ENCODE assay signal across 8 cellular contexts in genomic region chr3:40524571-40525285, GRCh38. TPM values are rescaled to one million over a fixed set of nuclear protein-coding genes. Genes with fewer than 3 reads are reported as not detected.
DNase-seq lines count a peak whose midpoint lies in the region; ATAC-seq and TF ChIP-seq lines count a peak whose summit lies in the region.

Gene ZNF621, plus strand, starts transcription at chr3:40524960. Its CDS starts 881 bp downstream, at chr3:40525841.

- peak; percentile 94 for DNase-seq in AG08396 (ENCODE audit: low spot score)
- DNase-seq in NCI-H345 (lab: John Stamatoyannopoulos, UW): peak; percentile 78
- DNase-seq in activated CD4-positive, CD25-positive, alpha-beta regulatory T cell treated with anti-CD3 and anti-CD28 coated beads, Interleukin-2, amount 50 U/mL, for 72 hours: peak; percentile 87
- peak; percentile 14 to 80 for DNase-seq in cerebellar nuclear complex (lab: John Stamatoyannopoulos, UW)
- peak; percentile 19 for DNase-seq in kidney epithelial cell (ENCODE audit: low read depth)
- DNase-seq in stimulated activated CD4-positive, alpha-beta T cell treated with anti-CD3 and anti-CD28 coated beads, Interleukin-15, amount 100 ng/mL, for 48 hours (ENCODE audit: low read depth in 2 of 2): peak; percentile 61 to 80

- H3K36me3 ChIP-seq in kidney epithelial cell (ENCODE audit: control insufficient read depth, insufficient read depth, low read length): no peaks in the 10 kb centered on the region

- TF ChIP-seq CTCF in kidney epithelial cell (IDR thresholded peaks at IDR 0.05; ENCODE audit: insufficient read depth, low read length, poor library complexity, severe bottlenecking): no peak

- peak; percentile 99 for ATAC-seq in GM18867 (IDR thresholded peaks at IDR 0.05; ENCODE audit: unreplicated experiment)
- ATAC-seq in HG03097 (IDR thresholded peaks at IDR 0.05; ENCODE audit: low FRiP score, unreplicated experiment): peak; percentile 99

- H3K4me3 ChIP-seq in kidney epithelial cell (ENCODE audit: low read depth, low read length): peak within 1 kb of the TSS; percentile 75

- H3K27me3 ChIP-seq in kidney epithelial cell (ENCODE audit: control insufficient read depth, insufficient read depth, low read length): no peaks in the 10 kb centered on the region

RNA-seq across cellular contexts. Expression of gene ZNF621, which starts in this region (rescaled TPM):
- total RNA-seq in kidney epithelial cell: 24.4 and 24.6 TPM in 2 replicates

Comparison
In these comparisons a context has a peak if more than half of its experiments do, and no peak if none do; other contexts are left out.
1. Peak in every context shown above with its lines: DNase-seq, ATAC-seq and H3K4me3 ChIP-seq.
2. DNase-seq: peak in every context shown above with its lines; median percentile 94 in AG08396; 87 in activated CD4-positive, CD25-positive, alpha-beta regulatory T cell treated with anti-CD3 and anti-CD28 coated beads, Interleukin-2, amount 50 U/mL, for 72 hours; 78 in NCI-H345; 70 in stimulated activated CD4-positive, alpha-beta T cell treated with anti-CD3 and anti-CD28 coated beads, Interleukin-15, amount 100 ng/mL, for 48 hours; 47 in cerebellar nuclear complex; 19 in kidney epithelial cell.